Comparison of ENCODE assay signal across 13 cellular contexts in the genomic region with DNA sequence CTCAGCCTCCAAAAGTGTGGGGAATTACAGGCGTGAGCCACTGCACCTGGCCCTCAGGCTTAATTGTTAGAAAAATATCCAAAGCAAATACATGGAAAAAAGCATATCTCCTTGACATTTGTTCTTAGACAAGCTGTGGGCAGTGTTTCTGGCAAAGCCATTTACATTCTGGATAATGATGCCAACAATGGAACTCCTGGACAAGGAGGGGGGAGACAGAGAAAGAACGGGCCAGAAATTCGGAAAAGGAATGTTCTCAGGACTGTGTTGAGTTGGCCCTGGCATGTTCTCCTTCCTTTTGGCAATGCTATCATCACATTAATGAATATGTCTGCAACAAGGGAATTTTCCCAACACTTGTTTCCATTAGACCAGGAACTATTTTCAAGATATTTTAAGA.
A peak's percentile ranks its signal among the peaks of the same experiment; 100 is the strongest.
DNase-seq lines count a peak whose midpoint lies in the region; ATAC-seq, FAIRE-seq and TF ChIP-seq lines count a peak whose summit lies in the region.
"Had no signal": no experiment of that assay in that cellular context is flagged by ENCODE, and none has a peak within 500 bp of the region (broad histone marks: within the 10 kb centered on the region; RNA-seq: fewer than 3 reads in every experiment).

No MANE protein-coding gene starts in this region.

- no peak overlapping the region for H4K91ac ChIP-seq in mesenchymal stem cell (ENCODE audit: low read length)

- no peak overlapping the region for H2AFZ ChIP-seq in mesenchymal stem cell (ENCODE audit: low read depth, low read length)

- no peak overlapping the region for H3K9ac ChIP-seq in mesenchymal stem cell (ENCODE audit: low read length)

- no peak overlapping the region for H3K27ac ChIP-seq in left lung
- H3K27ac ChIP-seq in tibial artery: peak overlapping the region; percentile 81 to 82
- no peak overlapping the region for H3K27ac ChIP-seq in mesenchymal stem cell (ENCODE audit: low read length, poor library complexity, severe bottlenecking)
- H3K27ac ChIP-seq in testis: peak overlapping the region in 1 of 2 donors; percentile 68
- H3K27ac ChIP-seq: neutrophil had no signal

- H3K79me1 ChIP-seq in mesenchymal stem cell (replicated peaks; ENCODE audit: low read length, poor library complexity, severe bottlenecking): peaks cover 2% of the 10 kb centered on the region

- no peak overlapping the region for H3K4me3 Mint-ChIP-seq in glutamatergic neuron (ENCODE audit: unreplicated experiment)

- H2BK12ac ChIP-seq in mesenchymal stem cell (ENCODE audit: low read length in 2 of 2): no peak overlapping the region

- H3K9me3 Mint-ChIP-seq in glutamatergic neuron (ENCODE audit: unreplicated experiment): peaks cover 3% of the 10 kb centered on the region

- H3K4ac ChIP-seq in mesenchymal stem cell (ENCODE audit: low read depth in 1 of 2, low read length in 2 of 2): no peak overlapping the region

- no peak overlapping the region for H3K23ac ChIP-seq in mesenchymal stem cell (ENCODE audit: low read length in 2 of 2)

- no peak overlapping the region for H2BK120ac ChIP-seq in mesenchymal stem cell (ENCODE audit: low read depth, low read length)

- peaks cover 18% of the 10 kb centered on the region for H3K4me1 Mint-ChIP-seq in glutamatergic neuron (ENCODE audit: low read depth, unreplicated experiment)

- 100% methylated on average over 1 of the region's 3 CpGs for WGBS in mesenchymal stem cell
- 43 to 50% methylated on average over 3 of the region's 3 CpGs for WGBS in testis, 2 donors

- no peak overlapping the region for H2AK5ac ChIP-seq in mesenchymal stem cell (ENCODE audit: low read length, severe bottlenecking)

- peak; percentile 27 for ATAC-seq in left lung

- H2BK15ac ChIP-seq in mesenchymal stem cell (ENCODE audit: low read depth, poor library complexity, severe bottlenecking): no peak overlapping the region

- no peak overlapping the region for H3K18ac ChIP-seq in mesenchymal stem cell (ENCODE audit: low read depth in 1 of 2, low read length in 2 of 2)

- FAIRE-seq in frontal cortex (lab: Jason Lieb, UNC): no peak

- no peaks in the 10 kb centered on the region for H3K36me3 Mint-ChIP-seq in glutamatergic neuron (ENCODE audit: unreplicated experiment)

- TF ChIP-seq CTCF in left lung (IDR thresholded peaks at IDR 0.05): no peak
- no peak for TF ChIP-seq CTCF in tibial artery (IDR thresholded peaks at IDR 0.05)
- no peak for TF ChIP-seq CTCF in testis (IDR thresholded peaks at IDR 0.05)
- TF ChIP-seq CTCF in glutamatergic neuron (IDR thresholded peaks at IDR 0.05; ENCODE audit: partially characterized antibody, unreplicated experiment): no peak

- no peak overlapping the region for H3K4me2 ChIP-seq in mesenchymal stem cell (ENCODE audit: low read length, poor library complexity, severe bottlenecking)

- peaks cover 23 to 52% of the 10 kb centered on the region in 2 donors for H3K4me1 ChIP-seq in left lung
- peaks cover 0 to 89% (median 68%) of the 10 kb centered on the region in 4 donors for H3K4me1 ChIP-seq in tibial artery
- H3K4me1 ChIP-seq in mesenchymal stem cell (ENCODE audit: control insufficient read depth, insufficient read depth, low read depth, low read length): peaks cover 17% of the 10 kb centered on the region
- H3K4me1 ChIP-seq in testis: peaks cover 53% of the 10 kb centered on the region
- H3K4me1 ChIP-seq: Caco-2 had no signal

- no peak for TF ChIP-seq POLR2A in testis (IDR thresholded peaks at IDR 0.05)

- H3K27ac Mint-ChIP-seq in glutamatergic neuron (ENCODE audit: unreplicated experiment): no peak overlapping the region

- H3K27me3 ChIP-seq in left lung: no peaks in the 10 kb centered on the region
- no peaks in the 10 kb centered on the region for H3K27me3 ChIP-seq in tibial artery
- no peaks in the 10 kb centered on the region for H3K27me3 ChIP-seq in mesenchymal stem cell (ENCODE audit: control insufficient read depth in 1 of 2, insufficient read depth in 1 of 2, low read length in 2 of 2)
- H3K27me3 ChIP-seq in testis: no peaks in the 10 kb centered on the region
- H3K27me3 ChIP-seq: neutrophil had no signal

- DNase-seq in NCI-H446 treated with DMSO at 0.1 percent for 48 hours (lab: John Stamatoyannopoulos, UW) (peak; percentile 8), cerebellar cortex (ENCODE audit: low spot score) (peak; percentile 38), left lung (no peak), tibial artery (peak; percentile 67 to 80), mesenchymal stem cell (no peak), testis (no peak), frontal cortex (ENCODE audit: low spot score in 2 of 2) (no peak), glutamatergic neuron (no peak)
- DNase-seq: Caco-2; caudate nucleus; stimulated activated CD4-positive, alpha-beta T cell treated with anti-CD3 and anti-CD28 coated beads, Interleukin-1b, Interleukin-23, amount 100 ng/mL, for 48 hours; stimulated activated naive CD4-positive, alpha-beta T cell had no signal

- no peak overlapping the region for H3K14ac ChIP-seq in mesenchymal stem cell (ENCODE audit: low read length in 2 of 2)

- H3K27me3 Mint-ChIP-seq in glutamatergic neuron (ENCODE audit: unreplicated experiment): no peaks in the 10 kb centered on the region

- H3K4me3 ChIP-seq in left lung (no peak overlapping the region), tibial artery (no peak overlapping the region), mesenchymal stem cell (ENCODE audit: insufficient read depth in 1 of 2, low read depth in 1 of 2, low read length in 2 of 2) (no peak overlapping the region), testis (no peak overlapping the region)

- H3K9me3 ChIP-seq in left lung (no peaks in the 10 kb centered on the region), tibial artery (no peaks in the 10 kb centered on the region), mesenchymal stem cell (ENCODE audit: control insufficient read depth, low read length) (no peaks in the 10 kb centered on the region), testis (no peaks in the 10 kb centered on the region)
- H3K9me3 ChIP-seq: Caco-2, neutrophil had no signal

- no peak overlapping the region for H2BK5ac ChIP-seq in mesenchymal stem cell (ENCODE audit: low read depth, low read length, poor library complexity, severe bottlenecking)

- intact Hi-C loops in left lung (cut with DNase I): no loop called here
- intact Hi-C loops in tibial artery (cut with DNase I; ENCODE audit: low total_unique reads): loop anchor here (10.0 kb wide), 1 partner anchor 81 kb away; no protein-coding TSS in a partner anchor
- intact Hi-C loops in testis (cut with DNase I; ENCODE audit: low total_unique reads): no loop called here

- H3K36me3 ChIP-seq in left lung: no peaks in the 10 kb centered on the region
- H3K36me3 ChIP-seq in tibial artery: no peaks in the 10 kb centered on the region
- no peaks in the 10 kb centered on the region for H3K36me3 ChIP-seq in mesenchymal stem cell (ENCODE audit: control insufficient read depth in 1 of 2, insufficient read depth in 2 of 2, low read depth in 1 of 2, low read length in 2 of 2)
- no peaks in the 10 kb centered on the region for H3K36me3 ChIP-seq in testis (ENCODE audit: low read depth, missing control alignments)
- H3K36me3 ChIP-seq: neutrophil had no signal

- H4K8ac ChIP-seq in mesenchymal stem cell (ENCODE audit: low read length): no peak overlapping the region

Comparison
In these comparisons a context has a peak if more than half of its experiments do, and no peak if none do; other contexts are left out.
1. DNase-seq: peak in NCI-H446 treated with DMSO at 0.1 percent for 48 hours (single experiment), cerebellar cortex (single experiment) and tibial artery (2 of 2); none in left lung (0 of 2), mesenchymal stem cell (single experiment), testis (single experiment), frontal cortex (0 of 2) and glutamatergic neuron (single experiment).
2. H3K27ac ChIP-seq: peak in tibial artery (2 of 2); none in left lung (0 of 2) and mesenchymal stem cell (single experiment).